9 cellular contexts compared by ENCODE assay signal in genomic region chr13:31951215-31951678, GRCh38.
DNase-seq lines count a peak whose midpoint lies in the region; ATAC-seq, FAIRE-seq and TF ChIP-seq lines count a peak whose summit lies in the region.
"Had no signal": no experiment of that assay in that cellular context is flagged by ENCODE, and none has a peak within 500 bp of the region (broad histone marks: within the 10 kb centered on the region; RNA-seq: fewer than 3 reads in every experiment).

No MANE protein-coding gene starts in this region.

- H3K27me3 Mint-ChIP-seq in CD4-positive, CD25-positive, alpha-beta regulatory T cell = peaks cover 4% of the 10 kb centered on the region

- TF ChIP-seq CTCF in hepatocyte (IDR thresholded peaks at IDR 0.05; ENCODE audit: poor library complexity) (no peak), BE2C (IDR thresholded peaks at IDR 0.05; ENCODE audit: low read depth, low read length) (no peak)

- H3K4me2 ChIP-seq in hepatocyte = no peak overlapping the region

- H3K9me3 ChIP-seq in CD4-positive, CD25-positive, alpha-beta regulatory T cell (ENCODE audit: control insufficient read depth in 2 of 2, low read length in 2 of 2) = no peaks in the 10 kb centered on the region
- no peaks in the 10 kb centered on the region for H3K9me3 ChIP-seq in hepatocyte (ENCODE audit: low read depth)
- H3K9me3 ChIP-seq in BE2C = no peaks in the 10 kb centered on the region

- peak; percentile 42 to 58 for ATAC-seq in CD4-positive, CD25-positive, alpha-beta regulatory T cell (ENCODE audit: low read depth in 2 of 2)
- ATAC-seq in HG03103 (IDR thresholded peaks at IDR 0.05; ENCODE audit: low read depth, unreplicated experiment) = peak; percentile 88

- no peaks in the 10 kb centered on the region for H4K20me1 ChIP-seq in hepatocyte (ENCODE audit: insufficient read depth, poor library complexity, severe bottlenecking)

- peak; percentile 96 for FAIRE-seq in GM19239 (lab: Jason Lieb, UNC)

- H3K4me1 ChIP-seq in CD4-positive, CD25-positive, alpha-beta regulatory T cell (ENCODE audit: control insufficient read depth, insufficient read depth, low read length, poor library complexity, severe bottlenecking) = no peaks in the 10 kb centered on the region
- H3K4me1 ChIP-seq in hepatocyte (ENCODE audit: insufficient read depth) (no peaks in the 10 kb centered on the region), BE2C (no peaks in the 10 kb centered on the region)

- H3K4me3 Mint-ChIP-seq in CD4-positive, CD25-positive, alpha-beta regulatory T cell = no peak overlapping the region
- H3K4me3 Mint-ChIP-seq: nephron had no signal

- H2AFZ ChIP-seq in hepatocyte = no peak overlapping the region

- DNase-seq in CD4-positive, CD25-positive, alpha-beta regulatory T cell = no peak
- peak; percentile 27 for DNase-seq in GM19239 (ENCODE audit: insufficient read length, low spot score)
- DNase-seq in SKM-1 (lab: John Stamatoyannopoulos, UW; ENCODE audit: unreplicated experiment) = peak; percentile 92
- peak; percentile 57 for DNase-seq in hepatocyte (ENCODE audit: low spot score)
- DNase-seq in NCI-H226 = no peak
- DNase-seq in NCI-H1105 (lab: John Stamatoyannopoulos, UW) = no peak
- no peak for DNase-seq in BE2C

- H3K27ac Mint-ChIP-seq in CD4-positive, CD25-positive, alpha-beta regulatory T cell = no peak overlapping the region
- H3K27ac Mint-ChIP-seq: nephron had no signal

- no peaks in the 10 kb centered on the region for H3K79me2 ChIP-seq in hepatocyte

- H3K9me2 ChIP-seq in hepatocyte (replicated peaks; ENCODE audit: insufficient read depth) = no peaks in the 10 kb centered on the region

- WGBS in hepatocyte (ENCODE audit: low lambda C conversion rate, missing lambda C conversion rate) = 74% methylated on average over 3 of the region's 3 CpGs

- H3K4me3 ChIP-seq in CD4-positive, CD25-positive, alpha-beta regulatory T cell (ENCODE audit: low read depth, low read length) = no peak overlapping the region
- H3K4me3 ChIP-seq in hepatocyte (no peak overlapping the region), BE2C (ENCODE audit: low read depth, low read length) (no peak overlapping the region)

- H3K36me3 ChIP-seq in CD4-positive, CD25-positive, alpha-beta regulatory T cell (ENCODE audit: control insufficient read depth, insufficient read depth, low read length) = no peaks in the 10 kb centered on the region
- H3K36me3 ChIP-seq in hepatocyte (replicated peaks; ENCODE audit: insufficient read depth, low read depth) (no peaks in the 10 kb centered on the region), BE2C (peaks cover 25% of the 10 kb centered on the region)

- no peaks in the 10 kb centered on the region for H3K27me3 ChIP-seq in CD4-positive, CD25-positive, alpha-beta regulatory T cell (ENCODE audit: control insufficient read depth, insufficient read depth, low read length)
- H3K27me3 ChIP-seq in hepatocyte (no peaks in the 10 kb centered on the region), BE2C (no peaks in the 10 kb centered on the region)

- no peak overlapping the region for H3K27ac ChIP-seq in CD4-positive, CD25-positive, alpha-beta regulatory T cell (ENCODE audit: insufficient read depth, low read length, poor library complexity, severe bottlenecking)
- H3K27ac ChIP-seq in hepatocyte = peak overlapping the region; percentile 21

- peaks cover 0 to 3% (median 0%) of the 10 kb centered on the region in 7 donors for H3K9me3 Mint-ChIP-seq in CD4-positive, CD25-positive, alpha-beta regulatory T cell
- H3K9me3 Mint-ChIP-seq: nephron had no signal

- H3K4me1 Mint-ChIP-seq in CD4-positive, CD25-positive, alpha-beta regulatory T cell = no peaks in the 10 kb centered on the region

- H3K36me3 Mint-ChIP-seq in CD4-positive, CD25-positive, alpha-beta regulatory T cell = no peaks in the 10 kb centered on the region

Comparison
In these comparisons a context has a peak if more than half of its experiments do, and no peak if none do; other contexts are left out.
1. DNase-seq: peak in GM19239 (single experiment), SKM-1 (single experiment) and hepatocyte (single experiment); none in CD4-positive, CD25-positive, alpha-beta regulatory T cell (0 of 3), NCI-H226 (single experiment), NCI-H1105 (single experiment) and BE2C (single experiment).